8 cellular contexts compared by ENCODE assay signal in genomic region chr1:225651872-225652725, GRCh38. TPM values are rescaled to one million over a fixed set of nuclear protein-coding genes. Genes with fewer than 3 reads are reported as not detected.
DNase-seq lines count a peak whose midpoint lies in the region; ATAC-seq and TF ChIP-seq lines count a peak whose summit lies in the region.

No MANE protein-coding gene starts in this region.

- peaks cover 9% of the 10 kb centered on the region for H3K9me3 Mint-ChIP-seq in nephron progenitor cell

- H3K27ac ChIP-seq in HUES64 (ENCODE audit: low read depth, low read length) = peak overlapping the region; percentile 97

- no peak for TF ChIP-seq CTCF in nephron progenitor cell (IDR thresholded peaks at IDR 0.05)

- peak overlapping the region; percentile 100 for H3K4me3 Mint-ChIP-seq in nephron progenitor cell

- H3K4me1 Mint-ChIP-seq in nephron progenitor cell = peaks cover 50% of the 10 kb centered on the region

- peak overlapping the region; percentile 99 for H3K27ac Mint-ChIP-seq in nephron progenitor cell

- peaks cover 5% of the 10 kb centered on the region for H3K27me3 Mint-ChIP-seq in nephron progenitor cell (ENCODE audit: low read depth, poor library complexity)

- ATAC-seq in SK-N-SH treated with all-trans-retinoic acid at 6 μM for 48 hours = no peak

- peak overlapping the region; percentile 98 for H3K9ac ChIP-seq in HUES64 (ENCODE audit: low read depth, low read length)

- peak; percentile 54 for DNase-seq in COR-L47 (lab: John Stamatoyannopoulos, UW)
- DNase-seq in fibroblast of gingiva (ENCODE audit: low read depth) = peak; percentile 16
- peak; percentile 71 for DNase-seq in nephron progenitor cell
- no peak for DNase-seq in NCI-H226
- DNase-seq in GM19240 (ENCODE audit: insufficient read length, low spot score) = no peak
- DNase-seq in stimulated activated CD4-positive, alpha-beta T cell treated with anti-CD3 and anti-CD28 coated beads, Interleukin-15, amount 100 ng/mL, for 24 hours = no peak

- no peaks in the 10 kb centered on the region for H3K27me3 ChIP-seq in HUES64 (ENCODE audit: insufficient read depth, low read length)

- 0 out of 2 replicates have a peak, but pooled peaks cover 3% of the 10 kb centered on the region for H3K36me3 ChIP-seq in HUES64 (ENCODE audit: insufficient read depth, low read length)

- H3K9me3 ChIP-seq in HUES64 (ENCODE audit: insufficient read depth, low read depth, low read length) = no peaks in the 10 kb centered on the region

- WGBS in HUES64 = under 1% methylated on average over 44 of the region's 45 CpGs

- peaks cover 40% of the 10 kb centered on the region for H3K4me1 ChIP-seq in HUES64 (ENCODE audit: insufficient read depth, low read length)

- peaks cover 18% of the 10 kb centered on the region for H3K36me3 Mint-ChIP-seq in nephron progenitor cell (ENCODE audit: low read depth)

- peak overlapping the region; percentile 100 for H3K4me3 ChIP-seq in HUES64 (ENCODE audit: low read length)

TF ChIP-seq in SK-N-SH treated with all-trans-retinoic acid at 6 μM for 48 hours, 23 proteins besides CTCF, POLR2A, EP300 and RAD21:
- TF ChIP-seq ZNF565 (CRISPR knock-in tag; conservative IDR thresholded peaks at IDR 0.05; ENCODE audit: low read depth) (no peak), RARB (CRISPR knock-in tag; IDR thresholded peaks at IDR 0.05) (no peak), ZNF8 (CRISPR knock-in tag; IDR thresholded peaks at IDR 0.05) (0 out of 2 replicates have a peak, but pooled peaks have one; percentile 27)

RNA-seq across cellular contexts. Expression of gene ENAH, which starts 0.8 kb away (rescaled TPM):
- 146 TPM for polyA plus RNA-seq in HUES64 (2013, experiment 1 of 2)
- polyA plus RNA-seq in HUES64 (2013, experiment 2 of 2) = 161 TPM

Comparison
In these comparisons a context has a peak if more than half of its experiments do, and no peak if none do; other contexts are left out.
1. DNase-seq: peak in COR-L47 (single experiment), fibroblast of gingiva (single experiment) and nephron progenitor cell (single experiment); none in NCI-H226 (single experiment), GM19240 (single experiment) and stimulated activated CD4-positive, alpha-beta T cell treated with anti-CD3 and anti-CD28 coated beads, Interleukin-15, amount 100 ng/mL, for 24 hours (single experiment).